In genomic region chr4:1731180-1731579, GRCh38 we compare ENCODE assay signal across 13 cellular contexts. TPM values are rescaled to one million over a fixed set of nuclear protein-coding genes. Genes with fewer than 3 reads are reported as not detected.
A peak's percentile ranks its signal among the peaks of the same experiment; 100 is the strongest.
DNase-seq lines count a peak whose midpoint lies in the region; ATAC-seq and TF ChIP-seq lines count a peak whose summit lies in the region.
"Had no signal": no experiment of that assay in that cellular context is flagged by ENCODE, and none has a peak within 500 bp of the region (broad histone marks: within the 10 kb centered on the region; RNA-seq: fewer than 3 reads in every experiment).

No MANE protein-coding gene starts in this region.

- no peaks in the 10 kb centered on the region for H3F3A ChIP-seq in smooth muscle cell (ENCODE audit: low read depth)

- no peak overlapping the region for H3K14ac ChIP-seq in neuronal stem cell (ENCODE audit: low read length)

- peaks cover 4% of the 10 kb centered on the region for H3K79me2 ChIP-seq in smooth muscle cell (ENCODE audit: low read depth)

- WGBS in neuronal stem cell (ENCODE audit: extremely low coverage in 2 of 2, insufficient read length in 2 of 2, insufficient replicate concordance in 1 of 2), 2 donors = no CpG with 5 or more reads among the region's 10 CpGs
- 88% methylated on average over 10 of the region's 10 CpGs for WGBS in smooth muscle cell (ENCODE audit: low lambda C conversion rate)

- no peak overlapping the region for H4K91ac ChIP-seq in neuronal stem cell (ENCODE audit: low read depth, low read length, poor library complexity)

- no peak overlapping the region for H3K4ac ChIP-seq in neuronal stem cell (ENCODE audit: low read length)

- H3K4me1 ChIP-seq in neuronal stem cell (ENCODE audit: control insufficient read depth in 2 of 2, insufficient read depth in 1 of 2, low read depth in 1 of 2, low read length in 2 of 2) (peaks cover 0 to 2% of the 10 kb centered on the region in 2 donors), smooth muscle cell (ENCODE audit: low read depth) (no peaks in the 10 kb centered on the region)

- H3K4me3 Mint-ChIP-seq in activated T-cell treated with anti-CD3 and anti-CD28 coated beads, Interleukin-2, amount 50 U/mL, for 4 hours = no peak overlapping the region
- no peak overlapping the region for H3K4me3 Mint-ChIP-seq in activated T-helper 1 cell treated with anti-CD3 and anti-CD28 coated beads, Interleukin-12 subunit alpha, Interleukin-12 subunit beta, Interleukin-2, Interleukin-4 antibody, amounts not matched to agents 30 ng/mL and 10 ng/mL and 1 ng/mL, durations not matched to agents 14 hours and 24 hours and 36 hours
- H3K4me3 Mint-ChIP-seq: activated CD8-positive, alpha-beta memory T cell treated with anti-CD3 and anti-CD28 coated beads, Interleukin-2, amount 10 ng/mL, durations not matched to agents 7 days and 5 days had no signal

- H3K18ac ChIP-seq in neuronal stem cell (ENCODE audit: low read length) = no peak overlapping the region

- DNase-seq in activated T-cell treated with anti-CD3 and anti-CD28 coated beads, Interleukin-2, amount 50 U/mL, for 4 hours = no peak
- DNase-seq in activated T-cell treated with anti-CD3 and anti-CD28 coated beads, Interleukin-2, amount 50 U/mL, for 1 hour = no peak
- DNase-seq in HK-2 (ENCODE audit: unreplicated experiment) = peak; percentile 65
- no peak for DNase-seq in activated T-helper 1 cell treated with anti-CD3 and anti-CD28 coated beads, Interleukin-12 subunit alpha, Interleukin-12 subunit beta, Interleukin-2, Interleukin-4 antibody, amounts not matched to agents 30 ng/mL and 10 ng/mL and 1 ng/mL, durations not matched to agents 14 hours and 24 hours and 36 hours (ENCODE audit: low spot score)
- no peak for DNase-seq in neuronal stem cell (ENCODE audit: low spot score)
- no peak for DNase-seq in NCI-H446 treated with DMSO at 0.1 percent for 48 hours (lab: John Stamatoyannopoulos, UW)
- DNase-seq in smooth muscle cell (lab: John Stamatoyannopoulos, UW; ENCODE audit: unreplicated experiment) = no peak
- no peak for DNase-seq in NCI-H2081 (lab: John Stamatoyannopoulos, UW)
- DNase-seq: activated CD8-positive, alpha-beta memory T cell treated with anti-CD3 and anti-CD28 coated beads, Interleukin-2, amount 10 ng/mL, durations not matched to agents 7 days and 5 days had no signal

- H3K9me3 Mint-ChIP-seq in activated T-cell treated with anti-CD3 and anti-CD28 coated beads, Interleukin-2, amount 50 U/mL, for 4 hours = no peaks in the 10 kb centered on the region
- no peaks in the 10 kb centered on the region for H3K9me3 Mint-ChIP-seq in activated T-helper 1 cell treated with anti-CD3 and anti-CD28 coated beads, Interleukin-12 subunit alpha, Interleukin-12 subunit beta, Interleukin-2, Interleukin-4 antibody, amounts not matched to agents 30 ng/mL and 10 ng/mL and 1 ng/mL, durations not matched to agents 14 hours and 24 hours and 36 hours

- H3K27ac ChIP-seq in neuronal stem cell (replicated peaks; ENCODE audit: low read length) (no peak overlapping the region), smooth muscle cell (ENCODE audit: low read depth) (no peak overlapping the region)
- H3K27ac ChIP-seq: gastroesophageal sphincter, neutrophil, SK-N-MC, upper lobe of left lung had no signal

- no peak overlapping the region for H2AK5ac ChIP-seq in neuronal stem cell (ENCODE audit: low read depth, low read length)

- peaks cover 22% of the 10 kb centered on the region for H3K4me1 Mint-ChIP-seq in activated T-cell treated with anti-CD3 and anti-CD28 coated beads, Interleukin-2, amount 50 U/mL, for 4 hours (ENCODE audit: low read depth)
- H3K4me1 Mint-ChIP-seq in activated T-helper 1 cell treated with anti-CD3 and anti-CD28 coated beads, Interleukin-12 subunit alpha, Interleukin-12 subunit beta, Interleukin-2, Interleukin-4 antibody, amounts not matched to agents 30 ng/mL and 10 ng/mL and 1 ng/mL, durations not matched to agents 14 hours and 24 hours and 36 hours (ENCODE audit: low read depth) = peaks cover 15% of the 10 kb centered on the region

- H3K36me3 ChIP-seq in neuronal stem cell (replicated peaks in 1 of 2; ENCODE audit: control insufficient read depth in 2 of 2, insufficient read depth in 2 of 2, low read length in 2 of 2) (peaks cover 80 to 98% of the 10 kb centered on the region in 2 donors), smooth muscle cell (ENCODE audit: low read depth) (no peaks in the 10 kb centered on the region)

- H3K9ac ChIP-seq in neuronal stem cell (ENCODE audit: low read depth, low read length, poor library complexity) (peak overlapping the region; percentile 56), smooth muscle cell (ENCODE audit: low read depth) (no peak overlapping the region)

- H4K20me1 ChIP-seq in smooth muscle cell (ENCODE audit: low read depth) = no peaks in the 10 kb centered on the region

- H3K27me3 ChIP-seq in neuronal stem cell (ENCODE audit: control insufficient read depth in 3 of 3, insufficient read depth in 3 of 3, low read depth in 1 of 3, low read length in 3 of 3) = no peaks in the 10 kb centered on the region
- no peaks in the 10 kb centered on the region for H3K27me3 ChIP-seq in smooth muscle cell (ENCODE audit: low read depth)
- H3K27me3 ChIP-seq: gastroesophageal sphincter, neutrophil, upper lobe of left lung had no signal

- H3K4me3 ChIP-seq in neuronal stem cell (ENCODE audit: low read length in 2 of 2) = no peak overlapping the region
- no peak overlapping the region for H3K4me3 ChIP-seq in smooth muscle cell
- H3K4me3 ChIP-seq: gastroesophageal sphincter, SK-N-MC, upper lobe of left lung had no signal

- peak overlapping the region; percentile 48 for H3K27ac Mint-ChIP-seq in activated T-helper 1 cell treated with anti-CD3 and anti-CD28 coated beads, Interleukin-12 subunit alpha, Interleukin-12 subunit beta, Interleukin-2, Interleukin-4 antibody, amounts not matched to agents 30 ng/mL and 10 ng/mL and 1 ng/mL, durations not matched to agents 14 hours and 24 hours and 36 hours
- H3K27ac Mint-ChIP-seq: activated CD8-positive, alpha-beta memory T cell treated with anti-CD3 and anti-CD28 coated beads, Interleukin-2, amount 10 ng/mL, durations not matched to agents 7 days and 5 days had no signal

- H3K79me1 ChIP-seq in neuronal stem cell (ENCODE audit: low read depth, low read length) = peaks cover 22% of the 10 kb centered on the region

- intact Hi-C loops in activated T-helper 1 cell treated with anti-CD3 and anti-CD28 coated beads, Interleukin-12 subunit alpha, Interleukin-12 subunit beta, Interleukin-2, Interleukin-4 antibody, amounts not matched to agents 30 ng/mL and 10 ng/mL and 1 ng/mL, durations not matched to agents 14 hours and 24 hours and 36 hours (cut with micrococcal nuclease) = no loop called here

- no peaks in the 10 kb centered on the region for H3K27me3 Mint-ChIP-seq in activated T-cell treated with anti-CD3 and anti-CD28 coated beads, Interleukin-2, amount 50 U/mL, for 4 hours (ENCODE audit: low read depth)
- H3K27me3 Mint-ChIP-seq in activated T-helper 1 cell treated with anti-CD3 and anti-CD28 coated beads, Interleukin-12 subunit alpha, Interleukin-12 subunit beta, Interleukin-2, Interleukin-4 antibody, amounts not matched to agents 30 ng/mL and 10 ng/mL and 1 ng/mL, durations not matched to agents 14 hours and 24 hours and 36 hours (ENCODE audit: insufficient read depth) = no peaks in the 10 kb centered on the region
- H3K27me3 Mint-ChIP-seq: activated CD8-positive, alpha-beta memory T cell treated with anti-CD3 and anti-CD28 coated beads, Interleukin-2, amount 10 ng/mL, durations not matched to agents 7 days and 5 days had no signal

- H3K4me2 ChIP-seq in neuronal stem cell (ENCODE audit: insufficient read depth, low read length, poor library complexity, severe bottlenecking) (no peak overlapping the region), smooth muscle cell (no peak overlapping the region)

- peak overlapping the region; percentile 57 for H4K8ac ChIP-seq in neuronal stem cell (ENCODE audit: low read depth, low read length)

- no peak overlapping the region for H2BK15ac ChIP-seq in neuronal stem cell (ENCODE audit: low read length)

- peak overlapping the region; percentile 69 for H3K23ac ChIP-seq in neuronal stem cell (ENCODE audit: low read depth, low read length, poor library complexity)

- H3K36me3 Mint-ChIP-seq in activated T-cell treated with anti-CD3 and anti-CD28 coated beads, Interleukin-2, amount 50 U/mL, for 4 hours (ENCODE audit: insufficient read depth) = peaks cover 33% of the 10 kb centered on the region
- peaks cover 53% of the 10 kb centered on the region for H3K36me3 Mint-ChIP-seq in activated T-helper 1 cell treated with anti-CD3 and anti-CD28 coated beads, Interleukin-12 subunit alpha, Interleukin-12 subunit beta, Interleukin-2, Interleukin-4 antibody, amounts not matched to agents 30 ng/mL and 10 ng/mL and 1 ng/mL, durations not matched to agents 14 hours and 24 hours and 36 hours (ENCODE audit: low read depth)

- no peak overlapping the region for H2AFZ ChIP-seq in neuronal stem cell (ENCODE audit: low read length)
- no peak overlapping the region for H2AFZ ChIP-seq in smooth muscle cell (ENCODE audit: low read depth)

- H2BK120ac ChIP-seq in neuronal stem cell (ENCODE audit: low read depth, low read length) = no peak overlapping the region

- no peak overlapping the region for H2BK5ac ChIP-seq in neuronal stem cell (ENCODE audit: low read length)

- peaks cover under 1 to 4% of the 10 kb centered on the region in 2 donors for H3K9me3 ChIP-seq in neuronal stem cell (replicated peaks in 1 of 2; ENCODE audit: control insufficient read depth in 2 of 2, insufficient read depth in 1 of 2, low read depth in 1 of 2, low read length in 2 of 2)
- H3K9me3 ChIP-seq in smooth muscle cell (replicated peaks; ENCODE audit: low read depth) = no peaks in the 10 kb centered on the region
- H3K9me3 ChIP-seq: gastroesophageal sphincter, neutrophil, upper lobe of left lung had no signal

- ATAC-seq in activated T-cell treated with anti-CD3 and anti-CD28 coated beads, Interleukin-2, amount 50 U/mL, for 4 hours = peak; percentile 70 to 73
- ATAC-seq: activated CD8-positive, alpha-beta memory T cell treated with anti-CD3 and anti-CD28 coated beads, Interleukin-2, amount 10 ng/mL, durations not matched to agents 7 days and 5 days; gastroesophageal sphincter had no signal

- H2BK12ac ChIP-seq in neuronal stem cell (ENCODE audit: low read length) = no peak overlapping the region

- no peak for TF ChIP-seq CTCF in smooth muscle cell (IDR thresholded peaks at IDR 0.05; ENCODE audit: borderline replicate concordance, insufficient read depth, poor library complexity, severe bottlenecking)

RNA-seq across cellular contexts. Expression of gene TACC3, which starts 9.9 kb away (rescaled TPM):
- 10 to 100 TPM; 53.1 to 75.0 (median 69.3) TPM for total RNA-seq in activated T-cell treated with anti-CD3 and anti-CD28 coated beads, Interleukin-2, amount 50 U/mL, for 4 hours
- 134 and 139 TPM in 2 replicates for total RNA-seq in activated T-helper 1 cell treated with anti-CD3 and anti-CD28 coated beads, Interleukin-12 subunit alpha, Interleukin-12 subunit beta, Interleukin-2, Interleukin-4 antibody, amounts not matched to agents 30 ng/mL and 10 ng/mL and 1 ng/mL, durations not matched to agents 14 hours and 24 hours and 36 hours
- polyA plus RNA-seq in neuronal stem cell (2013, experiment 1 of 2) = 110 TPM
- 108 TPM for polyA plus RNA-seq in neuronal stem cell (2013, experiment 2 of 2)
- total RNA-seq in smooth muscle cell = 4.0 and 19.4 TPM in 2 replicates
- polyA plus RNA-seq in smooth muscle cell = 12.5 and 14.7 TPM in 2 replicates

RNA-seq across cellular contexts. Expression of gene TMEM129, which starts 10.1 kb away (rescaled TPM):
- total RNA-seq in activated T-cell treated with anti-CD3 and anti-CD28 coated beads, Interleukin-2, amount 50 U/mL, for 4 hours = 10 to 100 TPM; 17.4 to 21.8 (median 17.6) TPM
- total RNA-seq in activated T-helper 1 cell treated with anti-CD3 and anti-CD28 coated beads, Interleukin-12 subunit alpha, Interleukin-12 subunit beta, Interleukin-2, Interleukin-4 antibody, amounts not matched to agents 30 ng/mL and 10 ng/mL and 1 ng/mL, durations not matched to agents 14 hours and 24 hours and 36 hours = 27.4 and 28.4 TPM in 2 replicates
- 28.3 TPM for polyA plus RNA-seq in neuronal stem cell (2013, experiment 1 of 2)
- polyA plus RNA-seq in neuronal stem cell (2013, experiment 2 of 2) = 26.4 TPM
- total RNA-seq in smooth muscle cell = 29.9 and 30.4 TPM in 2 replicates
- 49.0 and 50.5 TPM in 2 replicates for polyA plus RNA-seq in smooth muscle cell

RNA-seq across cellular contexts. Expression of gene SLBP, which starts 19.1 kb away (rescaled TPM):
- total RNA-seq in activated T-cell treated with anti-CD3 and anti-CD28 coated beads, Interleukin-2, amount 50 U/mL, for 4 hours = 100 to 1,000 TPM; 131 to 171 (median 147) TPM
- 136 and 140 TPM in 2 replicates for total RNA-seq in activated T-helper 1 cell treated with anti-CD3 and anti-CD28 coated beads, Interleukin-12 subunit alpha, Interleukin-12 subunit beta, Interleukin-2, Interleukin-4 antibody, amounts not matched to agents 30 ng/mL and 10 ng/mL and 1 ng/mL, durations not matched to agents 14 hours and 24 hours and 36 hours
- 44.6 TPM for polyA plus RNA-seq in neuronal stem cell (2013, experiment 1 of 2)
- 44.5 TPM for polyA plus RNA-seq in neuronal stem cell (2013, experiment 2 of 2)
- 57.1 and 63.9 TPM in 2 replicates for total RNA-seq in smooth muscle cell
- 55.4 and 57.3 TPM in 2 replicates for polyA plus RNA-seq in smooth muscle cell

RNA-seq across cellular contexts. Expression of gene FAM53A, which starts 47.1 kb away (rescaled TPM):
- 1 to 10 TPM; 1.3 to 4.0 (median 1.6) TPM for total RNA-seq in activated T-cell treated with anti-CD3 and anti-CD28 coated beads, Interleukin-2, amount 50 U/mL, for 4 hours
- 2.5 and 5.5 TPM in 2 replicates for total RNA-seq in activated T-helper 1 cell treated with anti-CD3 and anti-CD28 coated beads, Interleukin-12 subunit alpha, Interleukin-12 subunit beta, Interleukin-2, Interleukin-4 antibody, amounts not matched to agents 30 ng/mL and 10 ng/mL and 1 ng/mL, durations not matched to agents 14 hours and 24 hours and 36 hours
- 2.0 TPM for polyA plus RNA-seq in neuronal stem cell (2013, experiment 1 of 2)
- 1.3 TPM for polyA plus RNA-seq in neuronal stem cell (2013, experiment 2 of 2)
- total RNA-seq in smooth muscle cell = not detected in 2 replicates
- polyA plus RNA-seq in smooth muscle cell = 0.70 and 2.7 TPM in 2 replicates
